In genomic region chr22:21102659-21103267, GRCh38 we compare ENCODE assay signal across 8 cellular contexts. TPM values are rescaled to one million over a fixed set of nuclear protein-coding genes. Genes with fewer than 3 reads are reported as not detected.
DNase-seq lines count a peak whose midpoint lies in the region; ATAC-seq and TF ChIP-seq lines count a peak whose summit lies in the region.

No MANE protein-coding gene starts in this region.

- H3K9me1 ChIP-seq in IMR-90 (ENCODE audit: insufficient read depth, low read length) = peaks cover 4% of the 10 kb centered on the region; the same call in 1 of the 2 replicates

- in situ Hi-C loops in IMR-90 (cut with MboI; ENCODE audit: low sequenced_read_pairs) = no loop called here

- H3K4ac ChIP-seq in IMR-90 (ENCODE audit: low read depth, low read length) = no peak overlapping the region; the same call in 1 of the 2 replicates

- 8% methylated on average over 6 of the region's 17 CpGs; no CpG with 5 or more reads in 1 of the 2 experiments for WGBS in IMR-90 (ENCODE audit: extremely low coverage in 2 of 2, insufficient read length in 1 of 2), 2 experiments
- 2% methylated on average over 16 of the region's 17 CpGs for WGBS in suprapubic skin

- DNase-seq in DMS53 (lab: John Stamatoyannopoulos, UW) = peak; percentile 82
- DNase-seq in IMR-90 = peak; percentile 37
- peak; percentile 90 for DNase-seq in RKO (ENCODE audit: low spot score)
- DNase-seq in activated T-helper 1 cell treated with anti-CD3 and anti-CD28 coated beads, Interleukin-2, amount 50 U/mL, for 16 hours (ENCODE audit: low read depth in 1 of 2, low spot score in 1 of 2) = peak; percentile 62 to 63
- peak in 1 of 2 donors; percentile 42 for DNase-seq in foreskin keratinocyte
- peak; percentile 55 for DNase-seq in occipital lobe (lab: John Stamatoyannopoulos, UW)
- DNase-seq in suprapubic skin (ENCODE audit: low spot score in 2 of 2) = peak in 1 of 2 donors; percentile 82

- H3K27ac ChIP-seq in IMR-90 (ENCODE audit: insufficient read depth, low read length) (no peak overlapping the region), foreskin keratinocyte (no peak overlapping the region), suprapubic skin (no peak overlapping the region)

- H2AK9ac ChIP-seq in IMR-90 (replicated peaks; ENCODE audit: low read depth, low read length, poor library complexity) = peak overlapping the region; percentile 68

- peak; percentile 48 for TF ChIP-seq RAD21 in IMR-90 (IDR thresholded peaks at IDR 0.05; ENCODE audit: low read length)

- no peak overlapping the region for H3K9ac ChIP-seq in IMR-90 (ENCODE audit: low read depth, low read length)

- POLR2A ChIA-PET in IMR-90 (lab: Charles Lee; ENCODE audit: unreplicated experiment) = no interaction called here

- TF ChIP-seq POLR2A in IMR-90 (IDR thresholded peaks at IDR 0.05; ENCODE audit: low read depth, low read length) (no peak), suprapubic skin (IDR thresholded peaks at IDR 0.05) (no peak)

- peak overlapping the region; percentile 22; the same call in 1 of the 2 replicates for H2BK20ac ChIP-seq in IMR-90 (ENCODE audit: low read depth, low read length)

- no peak overlapping the region for H3K4me3 ChIP-seq in IMR-90 (ENCODE audit: insufficient read depth, low read depth, low read length)
- H3K4me3 ChIP-seq in suprapubic skin = no peak overlapping the region

- CTCF ChIA-PET in IMR-90 (lab: Yijun Ruan, JAX) = no interaction called here

- peak overlapping the region; percentile 28; the same call in 1 of the 2 replicates for H3K14ac ChIP-seq in IMR-90 (replicated peaks; ENCODE audit: low read depth, low read length)

- dilution Hi-C loops in IMR-90 (cut with HindIII; ENCODE audit: low sequenced_read_pairs, unreplicated experiment) = no loop called here

- no peak overlapping the region for H4K5ac ChIP-seq in IMR-90 (ENCODE audit: low read depth, low read length)

- no peak overlapping the region for H3K18ac ChIP-seq in IMR-90 (ENCODE audit: low read depth, low read length)

- H4K8ac ChIP-seq in IMR-90 (ENCODE audit: low read depth in 2 of 2, low read length in 2 of 2) = peak overlapping the region in 1 of 2 experiments; percentile 53; a peak in 1 of 4 replicates

- H3K23ac ChIP-seq in IMR-90 (ENCODE audit: low read depth, low read length) = no peak overlapping the region

- peak overlapping the region; percentile 57; the same call in 1 of the 2 replicates for H2BK120ac ChIP-seq in IMR-90 (ENCODE audit: low read depth, low read length)

- intact Hi-C loops in IMR-90 (cut with micrococcal nuclease) = no loop called here

- H2BK15ac ChIP-seq in IMR-90 (ENCODE audit: low read depth, low read length) = no peak overlapping the region; the same call in 2 of the 3 replicates

- ATAC-seq in IMR-90 (ENCODE audit: low read depth) = peak; percentile 80
- peak; percentile 81 for ATAC-seq in foreskin keratinocyte
- ATAC-seq in GM18907 (IDR thresholded peaks at IDR 0.05; ENCODE audit: unreplicated experiment) = no peak

- H3K4me1 ChIP-seq in IMR-90 (ENCODE audit: control insufficient read depth, insufficient read depth, low read length) (peaks cover 10% of the 10 kb centered on the region), foreskin keratinocyte (peaks cover 10% of the 10 kb centered on the region), suprapubic skin (peaks cover 5% of the 10 kb centered on the region)

- H2AK5ac ChIP-seq in IMR-90 (ENCODE audit: low read depth, low read length) = peak overlapping the region; percentile 68; the same call in 1 of the 2 replicates

- H3K4me2 ChIP-seq in IMR-90 (ENCODE audit: low read depth, low read length) = no peak overlapping the region

- BruUV-seq in IMR-90 (replicated peaks; lab: Mats Ljungman, UMichigan) = no TSS peak

- H2BK5ac ChIP-seq in IMR-90 (ENCODE audit: low read depth, low read length, poor library complexity, severe bottlenecking) = no peak overlapping the region

- no peak for TF ChIP-seq EP300 in suprapubic skin (IDR thresholded peaks at IDR 0.05)

- H3K79me1 ChIP-seq in IMR-90 (ENCODE audit: low read depth in 1 of 2, low read length in 2 of 2) = no peaks in the 10 kb centered on the region

- no peak overlapping the region for H4K91ac ChIP-seq in IMR-90 (ENCODE audit: insufficient read depth, low read depth, low read length)

- no peak overlapping the region for H3K56ac ChIP-seq in IMR-90 (ENCODE audit: extremely low read depth, insufficient read depth, low read length)

- H3K27me3 ChIP-seq in IMR-90 (ENCODE audit: control insufficient read depth, insufficient read depth, low read length) (peaks cover 3% of the 10 kb centered on the region; the same call in 1 of the 2 replicates), foreskin keratinocyte (no peaks in the 10 kb centered on the region), suprapubic skin (no peaks in the 10 kb centered on the region)

- no peaks in the 10 kb centered on the region for H4K20me1 ChIP-seq in IMR-90 (ENCODE audit: insufficient read depth, low read length)

- no peaks in the 10 kb centered on the region for H3K36me3 ChIP-seq in IMR-90 (ENCODE audit: control insufficient read depth, insufficient read depth, low read length)
- H3K36me3 ChIP-seq in suprapubic skin = no peaks in the 10 kb centered on the region

- no peaks in the 10 kb centered on the region for H3K9me3 ChIP-seq in IMR-90 (ENCODE audit: control insufficient read depth, insufficient read depth, low read length)
- H3K9me3 ChIP-seq in suprapubic skin = no peaks in the 10 kb centered on the region

- peak overlapping the region; percentile 85 for H2AFZ ChIP-seq in IMR-90 (replicated peaks; ENCODE audit: low read length, poor library complexity)

- TF ChIP-seq CTCF in IMR-90 (conservative IDR thresholded peaks at IDR 0.05; ENCODE audit: low read depth, low read length) (peak; percentile 57), foreskin keratinocyte (conservative IDR thresholded peaks at IDR 0.05) (peak; percentile 72), suprapubic skin (IDR thresholded peaks at IDR 0.05) (peak; percentile 33 to 72)

TF ChIP-seq in IMR-90, 13 proteins besides CTCF, POLR2A, EP300 and RAD21:
- TF ChIP-seq SMC3 (IDR thresholded peaks at IDR 0.05; ENCODE audit: low read depth, low read length) = 0 out of 2 replicates have a peak, but pooled peaks have one; percentile 13
- no peak for TF ChIP-seq FOS (IDR thresholded peaks at IDR 0.05; ENCODE audit: low read depth, low read length)

RNA-seq across cellular contexts. Expression of gene LRRC74B, which starts 57.0 kb away (rescaled TPM):
- total RNA-seq in IMR-90 (2012; rRNA removed) = not detected in 2 replicates
- not detected in 2 replicates for polyA plus RNA-seq in IMR-90 (2012; rRNA removed)
- polyA plus RNA-seq in IMR-90 (2012; cell fraction: cytosol; rRNA removed) = not detected in 2 replicates
- 0.05 and 0.06 TPM in 2 replicates for polyA plus RNA-seq in IMR-90 (2012; cell fraction: nucleus; rRNA removed; ENCODE audit: low replicate concordance)
- not detected in 2 replicates for total RNA-seq in foreskin keratinocyte
- not detected in 2 replicates for polyA plus RNA-seq in foreskin keratinocyte
- not detected for total RNA-seq in occipital lobe
- total RNA-seq in suprapubic skin = not detected
